Comparison of ENCODE assay signal across 8 cellular contexts in genomic region chr1:42957880-42958487, GRCh38. TPM values are rescaled to one million over a fixed set of nuclear protein-coding genes. Genes with fewer than 3 reads are reported as not detected.
DNase-seq lines count a peak whose midpoint lies in the region; ATAC-seq and TF ChIP-seq lines count a peak whose summit lies in the region.

No MANE protein-coding gene starts in this region.

- TF ChIP-seq EP300 in tibial nerve (IDR thresholded peaks at IDR 0.05): peak in 1 of 2 donors; percentile 63

- TF ChIP-seq CTCF in omental fat pad (IDR thresholded peaks at IDR 0.05) (no peak), tibial nerve (IDR thresholded peaks at IDR 0.05) (no peak)

- H3K27ac Mint-ChIP-seq in CD8-positive, alpha-beta memory T cell: peak overlapping the region; percentile 78 to 99 (median 95)

- peak overlapping the region; percentile 84 for H3K27ac ChIP-seq in CD8-positive, alpha-beta memory T cell (ENCODE audit: low read depth, low read length)
- peak overlapping the region; percentile 83 to 93 (median 92) for H3K27ac ChIP-seq in tibial nerve

- no peaks in the 10 kb centered on the region for H3K36me3 ChIP-seq in CD8-positive, alpha-beta memory T cell (ENCODE audit: insufficient read depth, low read length)
- H3K36me3 ChIP-seq in tibial nerve: peaks cover 0 to 16% (median 3%) of the 10 kb centered on the region in 3 donors

- DNase-seq in CD8-positive, alpha-beta memory T cell: peak; percentile 39 to 69 (median 61)
- DNase-seq in RKO (ENCODE audit: low spot score): peak; percentile 72
- DNase-seq in activated gamma-delta T cell treated with Interleukin-2 at 50 U/mL for 16 hours: peak; percentile 42
- DNase-seq in germinal center (ENCODE audit: low spot score): peak; percentile 81
- DNase-seq in omental fat pad (ENCODE audit: low spot score): no peak
- DNase-seq in tibial nerve (ENCODE audit: low spot score in 2 of 2): no peak

- H3K4me3 Mint-ChIP-seq in CD8-positive, alpha-beta memory T cell: peak overlapping the region; percentile 85 to 100 (median 95)

- POLR2A ChIA-PET in CD8-positive, alpha-beta memory T cell (lab: Charles Lee): interaction anchor here (1.0 to 3.1 kb wide), 5 partner anchors 21 to 275 kb away, joined by 3 to 12 read pairs (median 7); no protein-coding TSS in a partner anchor

- peak; percentile 53 for ATAC-seq in GM19395 (IDR thresholded peaks at IDR 0.05; ENCODE audit: unreplicated experiment)
- ATAC-seq in HG03460 (IDR thresholded peaks at IDR 0.05; ENCODE audit: unreplicated experiment): peak; percentile 47
- peak; percentile 53 for ATAC-seq in omental fat pad (ENCODE audit: low FRiP score)

- TF ChIP-seq POLR2A in tibial nerve (IDR thresholded peaks at IDR 0.05): no peak

- H3K9me3 Mint-ChIP-seq in CD8-positive, alpha-beta memory T cell: no peaks in the 10 kb centered on the region

- H3K9me3 ChIP-seq in CD8-positive, alpha-beta memory T cell (ENCODE audit: low read length): no peaks in the 10 kb centered on the region
- H3K9me3 ChIP-seq in tibial nerve: no peaks in the 10 kb centered on the region

- peaks cover 0 to 2% of the 10 kb centered on the region in 2 donors for H3K27me3 Mint-ChIP-seq in CD8-positive, alpha-beta memory T cell

- peaks cover 0 to 32% (median 6%) of the 10 kb centered on the region in 3 donors for H3K36me3 Mint-ChIP-seq in CD8-positive, alpha-beta memory T cell

- 2% methylated on average over 42 of the region's 72 CpGs; no CpG with 5 or more reads in 1 of the 2 donors for WGBS in tibial nerve, 2 donors

- CTCF ChIA-PET in CD8-positive, alpha-beta memory T cell (lab: Charles Lee): interaction anchor here (1.6 to 1.8 kb wide), 4 partner anchors 26 to 115 kb away, joined by 4 to 8 read pairs (median 7); no protein-coding TSS in a partner anchor

- H3K4me1 Mint-ChIP-seq in CD8-positive, alpha-beta memory T cell: peaks cover 53 to 63% (median 59%) of the 10 kb centered on the region in 3 donors

- H3K4me3 ChIP-seq in CD8-positive, alpha-beta memory T cell (ENCODE audit: low read length): peak overlapping the region; percentile 78
- H3K4me3 ChIP-seq in tibial nerve: peak overlapping the region; percentile 73 to 94 (median 83)

- H3K27me3 ChIP-seq in CD8-positive, alpha-beta memory T cell (ENCODE audit: insufficient read depth, low read length, poor library complexity, severe bottlenecking): no peaks in the 10 kb centered on the region
- no peaks in the 10 kb centered on the region for H3K27me3 ChIP-seq in tibial nerve

- peaks cover 50% of the 10 kb centered on the region for H3K4me1 ChIP-seq in CD8-positive, alpha-beta memory T cell (ENCODE audit: insufficient read depth, low read length)
- H3K4me1 ChIP-seq in tibial nerve: peaks cover 0 to 55% (median 11%) of the 10 kb centered on the region in 4 donors

RNA-seq across cellular contexts. Expression of gene SLC2A1, which starts 0.7 kb away (rescaled TPM):
- 100 to 1,000 TPM; 103 to 108 TPM for total RNA-seq in CD8-positive, alpha-beta memory T cell
- polyA plus RNA-seq in CD8-positive, alpha-beta memory T cell: 42.6 TPM
- total RNA-seq in omental fat pad: 10 to 100 TPM; 13.4 to 71.5 (median 48.0) TPM
- total RNA-seq in tibial nerve: 1,000 to 10,000 TPM in 3 of 4 donors, 100 to 1,000 TPM in 1; 953 to 4,970 (median 3,437) TPM

Comparison
In these comparisons a context has a peak if more than half of its experiments do, and no peak if none do; other contexts are left out.
1. DNase-seq: peak in CD8-positive, alpha-beta memory T cell (5 of 5), RKO (single experiment), activated gamma-delta T cell treated with Interleukin-2 at 50 U/mL for 16 hours (single experiment) and germinal center (single experiment); none in omental fat pad (single experiment) and tibial nerve (0 of 2).
2. RNA of gene SLC2A1, which starts 0.7 kb away (total RNA-seq): 953 to 4,970 TPM in tibial nerve; 103 to 108 TPM in CD8-positive, alpha-beta memory T cell and 13.4 to 71.5 TPM in omental fat pad; every median in the first group is over 4 times any median in the second.
3. Peak in every context shown above with its lines, with median percentiles within 50 percentile points of each other: ATAC-seq.